In genomic region chr6:158819977-158820632, GRCh38 we compare ENCODE assay signal across 8 cellular contexts. TPM values are rescaled to one million over a fixed set of nuclear protein-coding genes. Genes with fewer than 3 reads are reported as not detected.
DNase-seq lines count a peak whose midpoint lies in the region; ATAC-seq, FAIRE-seq and TF ChIP-seq lines count a peak whose summit lies in the region.

No MANE protein-coding gene starts in this region.

- ATAC-seq in GM12878 (no peak), HG02759 (IDR thresholded peaks at IDR 0.05; ENCODE audit: unreplicated experiment) (no peak), GM19467 (IDR thresholded peaks at IDR 0.05; ENCODE audit: unreplicated experiment) (no peak)

- H3K9me3 ChIP-seq in GM12878 (replicated peaks; ENCODE audit: control insufficient read depth, insufficient read depth, low read length) = peaks cover 2% of the 10 kb centered on the region; the same call in 2 of the 3 replicates

- peak overlapping the region; percentile 82 for H3K27ac Mint-ChIP-seq in HFFc6

- no peak overlapping the region for H3K56ac ChIP-seq in mesendoderm (ENCODE audit: low read length)

- no peak for TF ChIP-seq EP300 in GM12878 (IDR thresholded peaks at IDR 0.05; ENCODE audit: borderline replicate concordance in 1 of 2, control insufficient read depth in 1 of 2, low read depth in 2 of 2, low read length in 2 of 2)

- TF ChIP-seq POLR2A in GM12878 (IDR thresholded peaks at IDR 0.05; ENCODE audit: low read depth, low read length) = no peak

- H3K36me3 ChIP-seq in GM12878 (ENCODE audit: control insufficient read depth in 2 of 2, insufficient read depth in 2 of 2, low read length in 1 of 2) (peaks cover 0 to under 1% of the 10 kb centered on the region in 2 experiments; a peak in 2 of 4 replicates), mesendoderm (ENCODE audit: control insufficient read depth, insufficient read depth, low read length) (peaks cover 2% of the 10 kb centered on the region)

- H4K20me1 ChIP-seq in GM12878 (ENCODE audit: control insufficient read depth, insufficient read depth) = no peaks in the 10 kb centered on the region

- no peaks in the 10 kb centered on the region for H3K9me3 Mint-ChIP-seq in HFFc6

- no peak overlapping the region for H2BK120ac ChIP-seq in mesendoderm (ENCODE audit: low read depth, low read length)

- peak overlapping the region; percentile 25 for H3K4ac ChIP-seq in mesendoderm (ENCODE audit: low read depth, low read length)

- H3K23ac ChIP-seq in mesendoderm (ENCODE audit: low read length) = no peak overlapping the region

- H3K4me3 Mint-ChIP-seq in HFFc6 = peak overlapping the region; percentile 81

- H2BK15ac ChIP-seq in mesendoderm (replicated peaks; ENCODE audit: low read depth) = no peak overlapping the region

- H3K27me3 Mint-ChIP-seq in HFFc6 (ENCODE audit: insufficient read depth) = peaks cover 9% of the 10 kb centered on the region

- no peak for TF ChIP-seq RAD21 in GM12878 (IDR thresholded peaks at IDR 0.05; ENCODE audit: insufficient read depth, low read depth, low read length)

- no peak for DNase-seq in AG04449 (ENCODE audit: low read depth, low spot score)
- DNase-seq in HFFc6 = peak; percentile 11
- DNase-seq in GM12878 (ENCODE audit: low read depth, low spot score) = no peak
- DNase-seq in mesendoderm = peak; percentile 59
- no peak for DNase-seq in HTR-8/SVneo (ENCODE audit: insufficient read length, low spot score)
- no peak for DNase-seq in cerebellar cortex (ENCODE audit: low spot score)

- H3K27me3 ChIP-seq in GM12878 (replicated peaks in 1 of 2; ENCODE audit: control insufficient read depth in 2 of 2, insufficient read depth in 2 of 2, low read length in 1 of 2) (no peaks in the 10 kb centered on the region), mesendoderm (ENCODE audit: insufficient read depth, low read length, poor library complexity) (no peaks in the 10 kb centered on the region)

- POLR2A ChIA-PET in AG04449 (lab: Yijun Ruan, JAX) (no interaction called here), GM12878 (lab: Charles Lee) (interaction anchor here (0.7 to 1.3 kb wide), 6 partner anchors 26 to 103 kb away, joined by 3 to 11 read pairs (median 4); no protein-coding TSS in a partner anchor)

- in situ Hi-C loops in GM12878 (cut with MboI) = no loop called here

- FAIRE-seq in GM12878 (lab: Jason Lieb, UNC) (no peak), HTR-8/SVneo (lab: Jason Lieb, UNC) (no peak)

- TF ChIP-seq CTCF in AG04449 (IDR thresholded peaks at IDR 0.05; ENCODE audit: insufficient read depth, low read length, missing control alignments) = no peak
- TF ChIP-seq CTCF in HFFc6 (IDR thresholded peaks at IDR 0.05) = no peak
- TF ChIP-seq CTCF in GM12878 (IDR thresholded peaks at IDR 0.05 in 2 of 3, conservative IDR thresholded peaks at IDR 0.05 in 1 of 3; ENCODE audit: control insufficient read depth in 2 of 3, extremely low read depth in 1 of 3, insufficient read depth in 1 of 3, low read depth in 3 of 3, low read length in 3 of 3) = no peak

- H3K4me3 ChIP-seq in AG04449 (ENCODE audit: low read depth, low read length) (peak overlapping the region; percentile 12; the same call in 1 of the 2 replicates), GM12878 (no peak overlapping the region), mesendoderm (ENCODE audit: low read length) (no peak overlapping the region)

- no peak overlapping the region for H2BK5ac ChIP-seq in mesendoderm (ENCODE audit: low read length)

- H3K9ac ChIP-seq in GM12878 (ENCODE audit: control insufficient read depth, insufficient read depth, low read length) (no peak overlapping the region), mesendoderm (ENCODE audit: low read length) (no peak overlapping the region)

- H3K79me2 ChIP-seq in GM12878 (ENCODE audit: control insufficient read depth, insufficient read depth, low read length) (peaks cover 30% of the 10 kb centered on the region), mesendoderm (ENCODE audit: control insufficient read depth, insufficient read depth, low read length) (peaks cover 29% of the 10 kb centered on the region)

- no peak overlapping the region for H2AK5ac ChIP-seq in mesendoderm (ENCODE audit: low read length)

- intact Hi-C loops in GM12878 (cut with micrococcal nuclease; ENCODE audit: unreplicated experiment) = loop anchor here (1.0 to 10.0 kb wide), 6 partner anchors 49 to 345 kb away; no protein-coding TSS in a partner anchor

- H3K18ac ChIP-seq in mesendoderm (ENCODE audit: low read length) = peak overlapping the region; percentile 54

- H3K4me2 ChIP-seq in GM12878 (ENCODE audit: control insufficient read depth, insufficient read depth) (no peak overlapping the region), mesendoderm (ENCODE audit: low read length) (no peak overlapping the region)

- H2AFZ ChIP-seq in GM12878 (ENCODE audit: control insufficient read depth, low read depth, low read length) = peak overlapping the region; percentile 42

- 96% methylated on average over 6 of the region's 6 CpGs for WGBS in GM12878 (ENCODE audit: insufficient coverage, insufficient replicate concordance, low lambda C conversion rate, missing lambda C conversion rate)
- WGBS in mesendoderm (ENCODE audit: extremely low coverage, insufficient coverage, low lambda C conversion rate) = no CpG with 5 or more reads among the region's 6 CpGs

- no TSS peak for BruUV-seq in GM12878 (replicated peaks; lab: Mats Ljungman, UMichigan)

- H4K5ac ChIP-seq in mesendoderm (ENCODE audit: low read length) = no peak overlapping the region

- peaks cover 29% of the 10 kb centered on the region for H3K36me3 Mint-ChIP-seq in HFFc6 (ENCODE audit: low read depth)

- RAD21 ChIA-PET in GM12878 (lab: Charles Lee; ENCODE audit: unreplicated experiment) = interaction anchor here (0.8 to 2.0 kb wide), 6 partner anchors 11 to 116 kb away, joined by 3 to 21 read pairs (median 5); no protein-coding TSS in a partner anchor

- H3K79me1 ChIP-seq in mesendoderm (ENCODE audit: low read length) = peaks cover 5% of the 10 kb centered on the region

- peaks cover 9% of the 10 kb centered on the region for H3K4me1 ChIP-seq in GM12878 (ENCODE audit: control insufficient read depth, insufficient read depth, low read length)
- H3K4me1 ChIP-seq in mesendoderm (ENCODE audit: control insufficient read depth, low read depth, low read length) = peaks cover 7% of the 10 kb centered on the region

- H3K27ac ChIP-seq in GM12878 (ENCODE audit: control insufficient read depth, insufficient read depth) (no peak overlapping the region), mesendoderm (ENCODE audit: low read depth, low read length) (no peak overlapping the region)

- SMC1A ChIA-PET in GM12878 (lab: Charles Lee; ENCODE audit: uncharacterized antibody, unreplicated experiment) = interaction anchor here (0.6 to 3.5 kb wide), 8 partner anchors 9 to 139 kb away, joined by 3 to 14 read pairs (median 6); no protein-coding TSS in a partner anchor

- CTCF ChIA-PET in AG04449 (lab: Yijun Ruan, JAX) (interaction anchor here (0.8 to 1.2 kb wide), 7 partner anchors 9 to 142 kb away, joined by 3 to 6 read pairs (median 3); no protein-coding TSS in a partner anchor), GM12878 (lab: Yijun Ruan, JAX) (interaction anchor here (1.0 to 2.0 kb wide), 3 partner anchors 12 to 158 kb away, joined by 3 to 5 read pairs (median 5); no protein-coding TSS in a partner anchor)

- H3K4me1 Mint-ChIP-seq in HFFc6 (ENCODE audit: low read depth) = peaks cover 37% of the 10 kb centered on the region

- H4K8ac ChIP-seq in mesendoderm (ENCODE audit: low read depth, low read length) = no peak overlapping the region

TF ChIP-seq in GM12878, 131 proteins besides CTCF, POLR2A, EP300 and RAD21 (continues in another document):
- no peak for TF ChIP-seq TAF1 (IDR thresholded peaks at IDR 0.05; ENCODE audit: borderline replicate concordance, low read depth, low read length)
- no peak for TF ChIP-seq JUND (IDR thresholded peaks at IDR 0.05; ENCODE audit: low read depth, low read length)
- no peak for TF ChIP-seq NFXL1 (IDR thresholded peaks at IDR 0.05; ENCODE audit: borderline replicate concordance)
- no peak for TF ChIP-seq FOXK2 (IDR thresholded peaks at IDR 0.05)
- no peak for TF ChIP-seq MEF2A (IDR thresholded peaks at IDR 0.05; ENCODE audit: insufficient read depth, low read depth, low read length)
- TF ChIP-seq BHLHE40 (IDR thresholded peaks at IDR 0.05; ENCODE audit: borderline replicate concordance in 1 of 2, low read depth in 2 of 2, low read length in 1 of 2) = no peak
- TF ChIP-seq BACH1 (IDR thresholded peaks at IDR 0.05; ENCODE audit: borderline replicate concordance) = no peak

RNA-seq across cellular contexts. Expression of gene EZR, which starts 0.9 kb away (rescaled TPM):
- 100 to 1,000 TPM; 118 to 183 (median 178) TPM for total RNA-seq in HFFc6 (2021; fragmentation: NEBNext Ultra II Directional; extraction: Animal tissue kit (Norgen Biotek cat#: 25700))
- total RNA-seq in GM12878 (2013; cell fraction: nucleolus; rRNA removed) = 54.4 and 55.1 TPM in 2 replicates
- 189 and 200 TPM in 2 replicates for total RNA-seq in GM12878 (2014; rRNA removed)
- 155 and 160 TPM in 2 replicates for total RNA-seq in GM12878 (2014; rRNA removed; fragmentation: Illumina TruSeq; extraction: Trizol)
- total RNA-seq in GM12878 (2021) = 248 and 249 TPM in 2 replicates
- 148 TPM for polyA plus RNA-seq in GM12878 (2011; ENCODE audit: low read depth)
- 93.4 and 128 TPM in 2 replicates for polyA plus RNA-seq in GM12878 (2011; rRNA removed)
- polyA plus RNA-seq in GM12878 (2011; cell fraction: cytosol; rRNA removed) = 112 and 120 TPM in 2 replicates
- polyA plus RNA-seq in GM12878 (2011; cell fraction: nucleus; rRNA removed) = 120 and 221 TPM in 2 replicates
- 164 and 171 TPM in 2 replicates for polyA plus RNA-seq in GM12878 (2012)
- 141 and 160 TPM in 2 replicates for polyA plus RNA-seq in GM12878 (2014; fragmentation: Illumina TruSeq; extraction: Trizol)
- 10 to 100 TPM; 79.1 to 98.6 TPM for polyA plus RNA-seq in GM12878 (2014; fragmentation: Nextera tagmentation; extraction: Ambion mirVana)
- 162 and 171 TPM in 2 replicates for polyA plus RNA-seq in GM12878 (2014; rRNA removed)
- 100 to 1,000 TPM; 277 to 282 TPM for polyA plus RNA-seq in GM12878 (2016; fragmentation: Nextera tagmentation; extraction: Ambion mirVana)
- 93.4 and 100 TPM in 2 replicates for polyA minus RNA-seq in GM12878 (2011; rRNA and poly(A)+ RNA removed)
- 46.6 and 47.4 TPM in 2 replicates for polyA minus RNA-seq in GM12878 (2011; cell fraction: cytosol; rRNA and poly(A)+ RNA removed)
- polyA minus RNA-seq in GM12878 (2011; cell fraction: nucleus; rRNA and poly(A)+ RNA removed) = 24.4 and 59.1 TPM in 2 replicates
- polyA plus RNA-seq in mesendoderm (2013, experiment 1 of 2) = 145 TPM
- 153 TPM for polyA plus RNA-seq in mesendoderm (2013, experiment 2 of 2)

Comparison
In these comparisons a context has a peak if more than half of its experiments do, and no peak if none do; other contexts are left out.
1. DNase-seq: peak in HFFc6 (single experiment) and mesendoderm (single experiment); none in AG04449 (single experiment), GM12878 (single experiment), HTR-8/SVneo (single experiment) and cerebellar cortex (single experiment).